Comparison of ENCODE assay signal across 17 cellular contexts in the genomic region with DNA sequence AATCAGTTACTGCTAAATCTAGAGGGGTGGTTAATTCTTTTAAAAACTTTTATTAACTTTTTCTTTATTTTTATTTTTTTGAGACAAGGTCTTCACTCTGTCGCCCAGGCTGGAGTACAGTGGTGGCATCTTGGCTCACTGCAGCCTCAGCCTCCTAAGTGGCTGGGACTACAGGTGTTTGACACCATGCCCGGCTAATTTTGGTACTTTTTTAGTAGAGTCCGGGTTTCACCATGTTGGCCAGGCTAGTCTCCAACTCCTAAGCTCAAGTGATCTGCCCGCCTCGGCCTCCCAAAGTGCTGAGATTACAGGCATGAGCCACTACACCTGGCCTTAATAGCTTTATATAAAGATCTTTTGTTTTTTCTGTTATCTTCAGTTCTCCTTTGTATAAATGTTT.
"Had no signal": no experiment of that assay in that cellular context is flagged by ENCODE, and none has a peak within 500 bp of the region (broad histone marks: within the 10 kb centered on the region; RNA-seq: fewer than 3 reads in every experiment).

No MANE protein-coding gene starts in this region.

- ATAC-seq: activated T-cell treated with anti-CD3 and anti-CD28 coated beads, Interleukin-2, amount 50 U/mL, for 4 hours; body of pancreas; esophagus mucosa had no signal

- H3K9me3 ChIP-seq: body of pancreas, ovary, tibial nerve, vagina had no signal

- H3K27me3 Mint-ChIP-seq: activated CD4-positive, alpha-beta T cell treated with anti-CD3 and anti-CD28 coated beads, Interleukin-2, amount 10 ng/mL, durations not matched to agents 24 days and 14 days; central memory CD8-positive, alpha-beta T cell had no signal

- H3K9me3 Mint-ChIP-seq: activated CD4-positive, alpha-beta T cell treated with anti-CD3 and anti-CD28 coated beads, Interleukin-2, amount 10 ng/mL, durations not matched to agents 24 days and 14 days; activated T-cell treated with anti-CD3 and anti-CD28 coated beads, Interleukin-2, amount 50 U/mL, for 4 hours; central memory CD8-positive, alpha-beta T cell had no signal

- H3K36me3 ChIP-seq: ovary, tibial nerve, vagina had no signal

- H3K4me3 ChIP-seq: body of pancreas, lung, ovary, tibial nerve, vagina had no signal

- H3K27ac ChIP-seq: body of pancreas, ovary, vagina had no signal

- H3K27me3 ChIP-seq: body of pancreas, ovary, tibial nerve, vagina had no signal

- H3K27ac Mint-ChIP-seq: activated CD4-positive, alpha-beta T cell treated with anti-CD3 and anti-CD28 coated beads, Interleukin-2, amount 10 ng/mL, durations not matched to agents 24 days and 14 days; activated naive CD4-positive, alpha-beta T cell treated with anti-CD3 and anti-CD28 coated beads for 36 hours had no signal

- DNase-seq: activated CD4-positive, alpha-beta T cell treated with anti-CD3 and anti-CD28 coated beads, Interleukin-2, amount 10 ng/mL, durations not matched to agents 24 days and 14 days; activated CD4-positive, CD25-positive, alpha-beta regulatory T cell; activated CD8-positive, alpha-beta memory T cell treated with anti-CD3 and anti-CD28 coated beads, Interleukin-2, amount 50 U/mL, for 4 hours; activated naive CD4-positive, alpha-beta T cell treated with anti-CD3 and anti-CD28 coated beads for 36 hours; activated T-cell treated with anti-CD3 and anti-CD28 coated beads, Interleukin-2, amount 50 U/mL, for 4 hours; body of pancreas; cortex of kidney; effector CD8-positive, alpha-beta T cell; ovary; stimulated activated naive CD4-positive, alpha-beta T cell treated with Interleukin-2 at 50 U/mL for 16 hours; T-helper 1 cell; T-helper 9 cell had no signal

- H3K4me3 Mint-ChIP-seq: activated CD4-positive, alpha-beta T cell treated with anti-CD3 and anti-CD28 coated beads, Interleukin-2, amount 10 ng/mL, durations not matched to agents 24 days and 14 days; activated naive CD4-positive, alpha-beta T cell treated with anti-CD3 and anti-CD28 coated beads for 36 hours; activated T-cell treated with anti-CD3 and anti-CD28 coated beads, Interleukin-2, amount 50 U/mL, for 4 hours; central memory CD8-positive, alpha-beta T cell had no signal
